1 cellular context compared by ENCODE assay signal in the genomic region with DNA sequence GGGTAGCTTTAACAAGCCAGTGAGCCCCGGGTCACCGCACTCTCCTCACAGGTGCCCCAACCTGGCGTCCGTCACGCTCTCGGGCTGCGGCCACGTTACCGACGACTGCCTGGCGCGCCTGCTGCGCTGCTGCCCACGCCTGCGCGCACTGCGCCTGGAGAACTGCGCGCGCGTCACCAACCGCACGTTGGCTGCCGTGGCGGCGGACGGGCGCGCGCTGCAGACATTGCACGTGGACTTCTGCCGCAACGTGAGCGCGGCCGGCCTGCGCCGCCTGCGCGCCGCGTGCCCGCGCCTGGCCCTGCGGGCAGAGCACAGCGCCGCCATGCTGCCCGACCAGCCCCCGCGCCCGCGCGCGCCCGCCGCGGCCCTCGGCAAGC.
TF ChIP-seq lines count a peak whose summit lies in the region.

No MANE protein-coding gene starts in this region.

TF ChIP-seq in HepG2, 621 proteins besides CTCF, POLR2A, EP300 and RAD21 (continued from another document and continues in another):
- TF ChIP-seq, protein P1, sequence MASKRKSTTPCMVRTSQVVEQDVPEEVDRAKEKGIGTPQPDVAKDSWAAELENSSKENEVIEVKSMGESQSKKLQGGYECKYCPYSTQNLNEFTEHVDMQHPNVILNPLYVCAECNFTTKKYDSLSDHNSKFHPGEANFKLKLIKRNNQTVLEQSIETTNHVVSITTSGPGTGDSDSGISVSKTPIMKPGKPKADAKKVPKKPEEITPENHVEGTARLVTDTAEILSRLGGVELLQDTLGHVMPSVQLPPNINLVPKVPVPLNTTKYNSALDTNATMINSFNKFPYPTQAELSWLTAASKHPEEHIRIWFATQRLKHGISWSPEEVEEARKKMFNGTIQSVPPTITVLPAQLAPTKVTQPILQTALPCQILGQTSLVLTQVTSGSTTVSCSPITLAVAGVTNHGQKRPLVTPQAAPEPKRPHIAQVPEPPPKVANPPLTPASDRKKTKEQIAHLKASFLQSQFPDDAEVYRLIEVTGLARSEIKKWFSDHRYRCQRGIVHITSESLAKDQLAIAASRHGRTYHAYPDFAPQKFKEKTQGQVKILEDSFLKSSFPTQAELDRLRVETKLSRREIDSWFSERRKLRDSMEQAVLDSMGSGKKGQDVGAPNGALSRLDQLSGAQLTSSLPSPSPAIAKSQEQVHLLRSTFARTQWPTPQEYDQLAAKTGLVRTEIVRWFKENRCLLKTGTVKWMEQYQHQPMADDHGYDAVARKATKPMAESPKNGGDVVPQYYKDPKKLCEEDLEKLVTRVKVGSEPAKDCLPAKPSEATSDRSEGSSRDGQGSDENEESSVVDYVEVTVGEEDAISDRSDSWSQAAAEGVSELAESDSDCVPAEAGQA (IDR thresholded peaks at IDR 0.05; ENCODE audit: low read depth) = peak; percentile 69; the same call in 1 of the 2 replicates
- TF ChIP-seq, protein P1 (CRISPR knock-in tag; IDR thresholded peaks at IDR 0.05; ENCODE audit: borderline replicate concordance) = 0 out of 2 replicates have a peak, but pooled peaks have one; percentile 79
- TF ChIP-seq KDM5B (CRISPR knock-in tag; IDR thresholded peaks at IDR 0.05; ENCODE audit: borderline replicate concordance) (peak; percentile 25; the same call in 1 of the 2 replicates), ISL2 (CRISPR knock-in tag; IDR thresholded peaks at IDR 0.05) (peak; percentile 58; the same call in 1 of the 2 replicates), PRMT3 (CRISPR knock-in tag; IDR thresholded peaks at IDR 0.05; ENCODE audit: borderline replicate concordance, low read depth) (peak; percentile 63; the same call in 1 of the 2 replicates), HOXA9 (CRISPR knock-in tag; IDR thresholded peaks at IDR 0.05; ENCODE audit: borderline replicate concordance) (peak; percentile 72; the same call in 1 of the 2 replicates), ZNF563 (CRISPR knock-in tag; IDR thresholded peaks at IDR 0.05) (peak; percentile 72; the same call in 1 of the 2 replicates), ZFAT (CRISPR knock-in tag; conservative IDR thresholded peaks at IDR 0.05) (no peak), TOPORS (CRISPR knock-in tag; IDR thresholded peaks at IDR 0.05) (peak; percentile 60; the same call in 1 of the 2 replicates), CC2D1A (CRISPR knock-in tag; IDR thresholded peaks at IDR 0.05) (no peak), TAF15 (IDR thresholded peaks at IDR 0.05; ENCODE audit: low read depth, low read length, poor library complexity, severe bottlenecking) (no peak), ZNF12 (CRISPR knock-in tag; IDR thresholded peaks at IDR 0.05) (0 out of 2 replicates have a peak, but pooled peaks have one; percentile 41), ZFYVE20 (CRISPR knock-in tag; IDR thresholded peaks at IDR 0.05; ENCODE audit: borderline replicate concordance, low read depth) (no peak), ZNF747 (CRISPR knock-in tag; IDR thresholded peaks at IDR 0.05; ENCODE audit: borderline replicate concordance) (0 out of 2 replicates have a peak, but pooled peaks have one; percentile 18), THAP11 (CRISPR knock-in tag; IDR thresholded peaks at IDR 0.05) (peak; percentile 69), SATB2 (CRISPR knock-in tag; IDR thresholded peaks at IDR 0.05) (peak; percentile 77; the same call in 1 of the 2 replicates), KDM2A (CRISPR knock-in tag; IDR thresholded peaks at IDR 0.05; ENCODE audit: borderline replicate concordance, low read depth) (no peak; the same call in 1 of the 2 replicates), NR3C1 (CRISPR knock-in tag; IDR thresholded peaks at IDR 0.05) (no peak), BRCA1 (CRISPR knock-in tag; IDR thresholded peaks at IDR 0.05) (peak; percentile 74; the same call in 1 of the 2 replicates), MATR3 (CRISPR knock-in tag; IDR thresholded peaks at IDR 0.05) (no peak), SNRNP70 (IDR thresholded peaks at IDR 0.05; ENCODE audit: low read depth, low read length) (no peak), ZSCAN31 (CRISPR knock-in tag; IDR thresholded peaks at IDR 0.05; ENCODE audit: low read depth) (peak; percentile 74; the same call in 1 of the 2 replicates), RFX1 (IDR thresholded peaks at IDR 0.05) (no peak)
- TF ChIP-seq, protein P2, sequence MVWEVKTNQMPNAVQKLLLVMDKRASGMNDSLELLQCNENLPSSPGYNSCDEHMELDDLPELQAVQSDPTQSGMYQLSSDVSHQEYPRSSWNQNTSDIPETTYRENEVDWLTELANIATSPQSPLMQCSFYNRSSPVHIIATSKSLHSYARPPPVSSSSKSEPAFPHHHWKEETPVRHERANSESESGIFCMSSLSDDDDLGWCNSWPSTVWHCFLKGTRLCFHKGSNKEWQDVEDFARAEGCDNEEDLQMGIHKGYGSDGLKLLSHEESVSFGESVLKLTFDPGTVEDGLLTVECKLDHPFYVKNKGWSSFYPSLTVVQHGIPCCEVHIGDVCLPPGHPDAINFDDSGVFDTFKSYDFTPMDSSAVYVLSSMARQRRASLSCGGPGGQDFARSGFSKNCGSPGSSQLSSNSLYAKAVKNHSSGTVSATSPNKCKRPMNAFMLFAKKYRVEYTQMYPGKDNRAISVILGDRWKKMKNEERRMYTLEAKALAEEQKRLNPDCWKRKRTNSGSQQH (CRISPR knock-in tag; IDR thresholded peaks at IDR 0.05; ENCODE audit: low read depth) = no peak
- TF ChIP-seq, protein P3, sequence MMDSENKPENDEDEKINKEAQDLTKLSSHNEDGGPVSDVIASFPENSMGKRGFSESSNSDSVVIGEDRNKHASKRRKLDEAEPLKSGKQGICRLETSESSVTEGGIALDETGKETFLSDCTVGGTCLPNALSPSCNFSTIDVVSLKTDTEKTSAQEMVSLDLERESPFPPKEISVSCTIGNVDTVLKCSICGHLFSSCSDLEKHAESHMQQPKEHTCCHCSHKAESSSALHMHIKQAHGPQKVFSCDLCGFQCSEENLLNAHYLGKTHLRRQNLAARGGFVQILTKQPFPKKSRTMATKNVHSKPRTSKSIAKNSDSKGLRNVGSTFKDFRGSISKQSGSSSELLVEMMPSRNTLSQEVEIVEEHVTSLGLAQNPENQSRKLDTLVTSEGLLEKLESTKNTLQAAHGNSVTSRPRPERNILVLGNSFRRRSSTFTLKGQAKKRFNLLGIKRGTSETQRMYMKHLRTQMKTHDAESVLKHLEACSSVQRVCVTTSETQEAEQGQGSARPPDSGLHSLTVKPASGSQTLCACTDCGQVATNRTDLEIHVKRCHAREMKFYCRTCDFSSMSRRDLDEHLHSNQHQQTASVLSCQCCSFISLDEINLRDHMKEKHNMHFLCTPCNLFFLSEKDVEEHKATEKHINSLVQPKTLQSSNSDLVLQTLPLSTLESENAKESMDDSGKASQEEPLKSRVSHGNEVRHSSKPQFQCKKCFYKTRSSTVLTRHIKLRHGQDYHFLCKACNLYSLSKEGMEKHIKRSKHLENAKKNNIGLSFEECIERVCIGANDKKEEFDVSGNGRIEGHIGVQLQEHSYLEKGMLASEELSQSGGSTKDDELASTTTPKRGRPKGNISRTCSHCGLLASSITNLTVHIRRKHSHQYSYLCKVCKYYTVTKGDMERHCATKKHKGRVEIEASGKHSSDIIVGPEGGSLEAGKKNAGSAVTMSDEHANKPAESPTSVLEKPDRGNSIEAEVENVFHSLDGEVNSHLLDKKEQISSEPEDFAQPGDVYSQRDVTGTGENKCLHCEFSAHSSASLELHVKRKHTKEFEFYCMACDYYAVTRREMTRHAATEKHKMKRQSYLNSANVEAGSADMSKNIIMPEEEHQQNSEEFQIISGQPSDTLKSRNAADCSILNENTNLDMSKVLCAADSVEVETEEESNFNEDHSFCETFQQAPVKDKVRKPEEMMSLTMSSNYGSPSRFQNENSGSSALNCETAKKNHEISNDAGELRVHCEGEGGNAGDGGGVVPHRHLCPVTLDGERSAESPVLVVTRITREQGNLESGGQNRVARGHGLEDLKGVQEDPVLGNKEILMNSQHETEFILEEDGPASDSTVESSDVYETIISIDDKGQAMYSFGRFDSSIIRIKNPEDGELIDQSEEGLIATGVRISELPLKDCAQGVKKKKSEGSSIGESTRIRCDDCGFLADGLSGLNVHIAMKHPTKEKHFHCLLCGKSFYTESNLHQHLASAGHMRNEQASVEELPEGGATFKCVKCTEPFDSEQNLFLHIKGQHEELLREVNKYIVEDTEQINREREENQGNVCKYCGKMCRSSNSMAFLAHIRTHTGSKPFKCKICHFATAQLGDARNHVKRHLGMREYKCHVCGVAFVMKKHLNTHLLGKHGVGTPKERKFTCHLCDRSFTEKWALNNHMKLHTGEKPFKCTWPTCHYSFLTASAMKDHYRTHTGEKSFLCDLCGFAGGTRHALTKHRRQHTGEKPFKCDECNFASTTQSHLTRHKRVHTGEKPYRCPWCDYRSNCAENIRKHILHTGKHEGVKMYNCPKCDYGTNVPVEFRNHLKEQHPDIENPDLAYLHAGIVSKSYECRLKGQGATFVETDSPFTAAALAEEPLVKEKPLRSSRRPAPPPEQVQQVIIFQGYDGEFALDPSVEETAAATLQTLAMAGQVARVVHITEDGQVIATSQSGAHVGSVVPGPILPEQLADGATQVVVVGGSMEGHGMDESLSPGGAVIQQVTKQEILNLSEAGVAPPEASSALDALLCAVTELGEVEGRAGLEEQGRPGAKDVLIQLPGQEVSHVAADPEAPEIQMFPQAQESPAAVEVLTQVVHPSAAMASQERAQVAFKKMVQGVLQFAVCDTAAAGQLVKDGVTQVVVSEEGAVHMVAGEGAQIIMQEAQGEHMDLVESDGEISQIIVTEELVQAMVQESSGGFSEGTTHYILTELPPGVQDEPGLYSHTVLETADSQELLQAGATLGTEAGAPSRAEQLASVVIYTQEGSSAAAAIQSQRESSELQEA (CRISPR knock-in tag; IDR thresholded peaks at IDR 0.05; ENCODE audit: not compliant biosample characterization) = peak; percentile 74
- TF ChIP-seq, protein P4, sequence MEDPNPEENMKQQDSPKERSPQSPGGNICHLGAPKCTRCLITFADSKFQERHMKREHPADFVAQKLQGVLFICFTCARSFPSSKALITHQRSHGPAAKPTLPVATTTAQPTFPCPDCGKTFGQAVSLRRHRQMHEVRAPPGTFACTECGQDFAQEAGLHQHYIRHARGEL (CRISPR knock-in tag; IDR thresholded peaks at IDR 0.05) = no peak
- TF ChIP-seq, protein P5, sequence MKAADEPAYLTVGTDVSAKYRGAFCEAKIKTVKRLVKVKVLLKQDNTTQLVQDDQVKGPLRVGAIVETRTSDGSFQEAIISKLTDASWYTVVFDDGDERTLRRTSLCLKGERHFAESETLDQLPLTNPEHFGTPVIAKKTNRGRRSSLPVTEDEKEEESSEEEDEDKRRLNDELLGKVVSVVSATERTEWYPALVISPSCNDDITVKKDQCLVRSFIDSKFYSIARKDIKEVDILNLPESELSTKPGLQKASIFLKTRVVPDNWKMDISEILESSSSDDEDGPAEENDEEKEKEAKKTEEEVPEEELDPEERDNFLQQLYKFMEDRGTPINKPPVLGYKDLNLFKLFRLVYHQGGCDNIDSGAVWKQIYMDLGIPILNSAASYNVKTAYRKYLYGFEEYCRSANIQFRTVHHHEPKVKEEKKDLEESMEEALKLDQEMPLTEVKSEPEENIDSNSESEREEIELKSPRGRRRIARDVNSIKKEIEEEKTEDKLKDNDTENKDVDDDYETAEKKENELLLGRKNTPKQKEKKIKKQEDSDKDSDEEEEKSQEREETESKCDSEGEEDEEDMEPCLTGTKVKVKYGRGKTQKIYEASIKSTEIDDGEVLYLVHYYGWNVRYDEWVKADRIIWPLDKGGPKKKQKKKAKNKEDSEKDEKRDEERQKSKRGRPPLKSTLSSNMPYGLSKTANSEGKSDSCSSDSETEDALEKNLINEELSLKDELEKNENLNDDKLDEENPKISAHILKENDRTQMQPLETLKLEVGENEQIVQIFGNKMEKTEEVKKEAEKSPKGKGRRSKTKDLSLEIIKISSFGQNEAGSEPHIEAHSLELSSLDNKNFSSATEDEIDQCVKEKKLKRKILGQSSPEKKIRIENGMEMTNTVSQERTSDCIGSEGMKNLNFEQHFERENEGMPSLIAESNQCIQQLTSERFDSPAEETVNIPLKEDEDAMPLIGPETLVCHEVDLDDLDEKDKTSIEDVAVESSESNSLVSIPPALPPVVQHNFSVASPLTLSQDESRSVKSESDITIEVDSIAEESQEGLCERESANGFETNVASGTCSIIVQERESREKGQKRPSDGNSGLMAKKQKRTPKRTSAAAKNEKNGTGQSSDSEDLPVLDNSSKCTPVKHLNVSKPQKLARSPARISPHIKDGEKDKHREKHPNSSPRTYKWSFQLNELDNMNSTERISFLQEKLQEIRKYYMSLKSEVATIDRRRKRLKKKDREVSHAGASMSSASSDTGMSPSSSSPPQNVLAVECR (CRISPR knock-in tag; IDR thresholded peaks at IDR 0.05; ENCODE audit: borderline replicate concordance) = peak; percentile 77
- TF ChIP-seq, protein P6, sequence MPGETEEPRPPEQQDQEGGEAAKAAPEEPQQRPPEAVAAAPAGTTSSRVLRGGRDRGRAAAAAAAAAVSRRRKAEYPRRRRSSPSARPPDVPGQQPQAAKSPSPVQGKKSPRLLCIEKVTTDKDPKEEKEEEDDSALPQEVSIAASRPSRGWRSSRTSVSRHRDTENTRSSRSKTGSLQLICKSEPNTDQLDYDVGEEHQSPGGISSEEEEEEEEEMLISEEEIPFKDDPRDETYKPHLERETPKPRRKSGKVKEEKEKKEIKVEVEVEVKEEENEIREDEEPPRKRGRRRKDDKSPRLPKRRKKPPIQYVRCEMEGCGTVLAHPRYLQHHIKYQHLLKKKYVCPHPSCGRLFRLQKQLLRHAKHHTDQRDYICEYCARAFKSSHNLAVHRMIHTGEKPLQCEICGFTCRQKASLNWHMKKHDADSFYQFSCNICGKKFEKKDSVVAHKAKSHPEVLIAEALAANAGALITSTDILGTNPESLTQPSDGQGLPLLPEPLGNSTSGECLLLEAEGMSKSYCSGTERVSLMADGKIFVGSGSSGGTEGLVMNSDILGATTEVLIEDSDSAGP (CRISPR knock-in tag; IDR thresholded peaks at IDR 0.05; ENCODE audit: borderline replicate concordance) = peak; percentile 23; the same call in 1 of the 2 replicates
- TF ChIP-seq, protein P7, sequence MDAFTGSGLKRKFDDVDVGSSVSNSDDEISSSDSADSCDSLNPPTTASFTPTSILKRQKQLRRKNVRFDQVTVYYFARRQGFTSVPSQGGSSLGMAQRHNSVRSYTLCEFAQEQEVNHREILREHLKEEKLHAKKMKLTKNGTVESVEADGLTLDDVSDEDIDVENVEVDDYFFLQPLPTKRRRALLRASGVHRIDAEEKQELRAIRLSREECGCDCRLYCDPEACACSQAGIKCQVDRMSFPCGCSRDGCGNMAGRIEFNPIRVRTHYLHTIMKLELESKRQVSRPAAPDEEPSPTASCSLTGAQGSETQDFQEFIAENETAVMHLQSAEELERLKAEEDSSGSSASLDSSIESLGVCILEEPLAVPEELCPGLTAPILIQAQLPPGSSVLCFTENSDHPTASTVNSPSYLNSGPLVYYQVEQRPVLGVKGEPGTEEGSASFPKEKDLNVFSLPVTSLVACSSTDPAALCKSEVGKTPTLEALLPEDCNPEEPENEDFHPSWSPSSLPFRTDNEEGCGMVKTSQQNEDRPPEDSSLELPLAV (CRISPR knock-in tag; conservative IDR thresholded peaks at IDR 0.05; ENCODE audit: low read depth) = no peak; the same call in 1 of the 2 replicates
